Comparison of ENCODE assay signal across 8 cellular contexts in the genomic region with DNA sequence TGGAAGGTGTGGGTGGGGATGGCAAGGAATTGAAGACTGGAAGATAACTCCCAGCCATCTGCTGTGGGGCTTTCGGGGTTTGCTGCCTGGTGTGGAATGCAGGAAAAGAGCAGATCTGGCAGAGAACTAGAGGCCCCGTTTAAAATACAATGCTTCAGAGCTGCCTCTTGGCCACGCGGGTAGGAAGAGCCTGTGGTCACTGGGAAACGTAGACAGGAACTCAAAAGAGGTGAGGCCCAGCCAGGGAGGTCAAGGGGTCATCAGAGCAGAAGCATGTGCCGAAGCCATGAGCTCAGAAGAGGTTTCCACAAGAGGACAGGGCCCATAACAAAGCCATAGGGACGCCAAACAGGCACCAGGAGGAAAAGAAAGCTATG. TPM values are rescaled to one million over a fixed set of nuclear protein-coding genes. Genes with fewer than 3 reads are reported as not detected.
A peak's percentile ranks its signal among the peaks of the same experiment; 100 is the strongest.
DNase-seq lines count a peak whose midpoint lies in the region; ATAC-seq and TF ChIP-seq lines count a peak whose summit lies in the region.

No MANE protein-coding gene starts in this region.

- H3K9me3 ChIP-seq in MM.1S (replicated peaks; ENCODE audit: insufficient read depth, low read length), result no peaks in the 10 kb centered on the region

- ATAC-seq in GM21423 (IDR thresholded peaks at IDR 0.05; ENCODE audit: unreplicated experiment) (peak; percentile 22), HG02884 (IDR thresholded peaks at IDR 0.05; ENCODE audit: unreplicated experiment) (no peak)

- no peak overlapping the region for H2AFZ ChIP-seq in MM.1S (ENCODE audit: low read length)

- DNase-seq in LoVo (ENCODE audit: low spot score) (peak; percentile 7), fibroblast of mammary gland (ENCODE audit: low read depth) (peak; percentile 37), pulmonary artery endothelial cell (ENCODE audit: low read depth, low spot score) (peak; percentile 56), MM.1S (no peak), epidermal melanocyte (ENCODE audit: insufficient read length, low spot score) (no peak), NCI-H187 (lab: John Stamatoyannopoulos, UW) (no peak)

- no peak overlapping the region for H3K4me3 ChIP-seq in fibroblast of mammary gland (ENCODE audit: control insufficient read depth, low read depth, low read length)
- no peak overlapping the region for H3K4me3 ChIP-seq in MM.1S (ENCODE audit: low read length)

- H3K9ac ChIP-seq in MM.1S (ENCODE audit: low read length), result no peak overlapping the region

- peaks cover 41% of the 10 kb centered on the region for H3K79me2 ChIP-seq in MM.1S (ENCODE audit: low read length)

- H3K4me2 ChIP-seq in MM.1S (ENCODE audit: low read depth, low read length), result no peak overlapping the region

- H3F3A ChIP-seq in MM.1S (ENCODE audit: insufficient read depth, low read length), result no peaks in the 10 kb centered on the region

- no peaks in the 10 kb centered on the region for H3K9me2 ChIP-seq in MM.1S (replicated peaks; ENCODE audit: insufficient read depth, low read length)

- H3K4me1 ChIP-seq in MM.1S (ENCODE audit: low read length), result no peaks in the 10 kb centered on the region

- no peak overlapping the region for H3K27ac ChIP-seq in MM.1S (ENCODE audit: low read length)

- H3K27me3 ChIP-seq in MM.1S (replicated peaks; ENCODE audit: insufficient read depth, low read length), result no peaks in the 10 kb centered on the region

- H3K36me3 ChIP-seq in MM.1S (replicated peaks; ENCODE audit: insufficient read depth, low read length), result no peaks in the 10 kb centered on the region

- TF ChIP-seq CTCF in fibroblast of mammary gland (conservative IDR thresholded peaks at IDR 0.05; ENCODE audit: control insufficient read depth, insufficient read depth, low read depth, low read length) (no peak), MM.1S (IDR thresholded peaks at IDR 0.05; ENCODE audit: low read length) (no peak)

- no peaks in the 10 kb centered on the region for H4K20me1 ChIP-seq in MM.1S (ENCODE audit: insufficient read depth, low read length)

RNA-seq across cellular contexts. Expression of a gene that starts 14.5 kb away (rescaled TPM):
- total RNA-seq in pulmonary artery endothelial cell, result 1.9 and 2.3 TPM in 2 replicates

RNA-seq across cellular contexts. Expression of a gene that starts 14.9 kb away (rescaled TPM):
- 7.3 and 7.4 TPM in 2 replicates for total RNA-seq in pulmonary artery endothelial cell

Comparison
In these comparisons a context has a peak if more than half of its experiments do, and no peak if none do; other contexts are left out.
1. DNase-seq: peak in LoVo (single experiment), fibroblast of mammary gland (single experiment) and pulmonary artery endothelial cell (single experiment); none in MM.1S (single experiment), epidermal melanocyte (single experiment) and NCI-H187 (0 of 2).